Comparison of ENCODE assay signal across 34 cellular contexts in genomic region chr10:101056365-101057151, GRCh38.
"Had no signal": no experiment of that assay in that cellular context is flagged by ENCODE, and none has a peak within 500 bp of the region (broad histone marks: within the 10 kb centered on the region; RNA-seq: fewer than 3 reads in every experiment).

No MANE protein-coding gene starts in this region.

- H2AFZ ChIP-seq: hepatocyte had no signal

- H3K36me3 Mint-ChIP-seq: mesothelial cell of epicardium; stimulated activated naive B cell treated with anti-CD40 and anti-IgM and Interleukin-4, amounts not matched to agents 10 μg/mL and 1 μg/mL and 100 μg/mL, for 72 hours had no signal

- H3K27ac ChIP-seq: body of pancreas, cardiac muscle cell, colonic mucosa, epithelial cell of prostate, gastrocnemius medialis, hepatocyte, pancreas, prostate gland, skin epidermis, stomach, thyroid gland, upper lobe of left lung, vagina had no signal

- H3K9me3 Mint-ChIP-seq: activated CD8-positive, alpha-beta T cell treated with anti-CD3 and anti-CD28 coated beads for 36 hours; activated naive CD4-positive, alpha-beta T cell treated with anti-CD3 and anti-CD28 coated beads, Interleukin-2, amount 50 U/mL, for 72 hours; activated T-cell treated with anti-CD3 and anti-CD28 coated beads, Interleukin-2, amount 50 U/mL, for 4 hours; activated T-helper 17 cell treated with anti-CD3 and anti-CD28 coated beads, Interleukin-2, amount 50 U/mL, for 72 hours; mesothelial cell of epicardium; naive thymus-derived CD4-positive, alpha-beta T cell; stimulated activated naive B cell treated with anti-CD40 and anti-IgM and Interleukin-4, amounts not matched to agents 10 μg/mL and 1 μg/mL and 100 μg/mL, for 72 hours; WTC11 had no signal

- H3K4me1 ChIP-seq: colonic mucosa, pancreas, prostate gland had no signal

- H3K27ac Mint-ChIP-seq: activated CD8-positive, alpha-beta T cell treated with anti-CD3 and anti-CD28 coated beads for 36 hours; activated T-helper 17 cell treated with anti-CD3 and anti-CD28 coated beads, Interleukin-2, amount 50 U/mL, for 72 hours; mesothelial cell of epicardium; naive thymus-derived CD4-positive, alpha-beta T cell; stimulated activated naive B cell treated with anti-CD40 and anti-IgM and Interleukin-4, amounts not matched to agents 10 μg/mL and 1 μg/mL and 100 μg/mL, for 72 hours; WTC11 had no signal

- ATAC-seq: activated CD8-positive, alpha-beta T cell treated with anti-CD3 and anti-CD28 coated beads for 36 hours; activated naive CD4-positive, alpha-beta T cell treated with anti-CD3 and anti-CD28 coated beads, Interleukin-2, amount 50 U/mL, for 72 hours; activated T-cell treated with anti-CD3 and anti-CD28 coated beads, Interleukin-2, amount 50 U/mL, for 4 hours; activated T-helper 17 cell treated with anti-CD3 and anti-CD28 coated beads, Interleukin-2, amount 50 U/mL, for 72 hours; body of pancreas; gastrocnemius medialis; left colon; naive thymus-derived CD4-positive, alpha-beta T cell; pancreas; sciatic nerve; stimulated activated naive B cell treated with anti-CD40 and anti-IgM and Interleukin-4, amounts not matched to agents 10 μg/mL and 1 μg/mL and 100 μg/mL, for 72 hours; WTC11 had no signal

- H3K4me3 Mint-ChIP-seq: activated CD8-positive, alpha-beta T cell treated with anti-CD3 and anti-CD28 coated beads for 36 hours; activated T-cell treated with anti-CD3 and anti-CD28 coated beads, Interleukin-2, amount 50 U/mL, for 4 hours; activated T-helper 17 cell treated with anti-CD3 and anti-CD28 coated beads, Interleukin-2, amount 50 U/mL, for 72 hours; mesothelial cell of epicardium; naive thymus-derived CD4-positive, alpha-beta T cell; stimulated activated naive B cell treated with anti-CD40 and anti-IgM and Interleukin-4, amounts not matched to agents 10 μg/mL and 1 μg/mL and 100 μg/mL, for 72 hours; WTC11 had no signal

- H3K27me3 ChIP-seq: body of pancreas, colonic mucosa, gastrocnemius medialis, pancreas, thyroid gland, upper lobe of left lung, vagina had no signal

- H3K9me3 ChIP-seq: body of pancreas, colonic mucosa, gastrocnemius medialis, pancreas, prostate gland, stomach, thyroid gland, upper lobe of left lung, vagina had no signal

- H3K27me3 Mint-ChIP-seq: activated CD8-positive, alpha-beta T cell treated with anti-CD3 and anti-CD28 coated beads for 36 hours; activated T-helper 17 cell treated with anti-CD3 and anti-CD28 coated beads, Interleukin-2, amount 50 U/mL, for 72 hours; naive thymus-derived CD4-positive, alpha-beta T cell; stimulated activated naive B cell treated with anti-CD40 and anti-IgM and Interleukin-4, amounts not matched to agents 10 μg/mL and 1 μg/mL and 100 μg/mL, for 72 hours had no signal

- H3K36me3 ChIP-seq: cardiac muscle cell, colonic mucosa, gastrocnemius medialis, pancreas, prostate gland, stomach, thyroid gland, upper lobe of left lung, vagina had no signal

- H3K4me3 ChIP-seq: body of pancreas, cardiac muscle cell, colonic mucosa, gastrocnemius medialis, hepatocyte, pancreas, prostate gland, skin epidermis, stomach, thyroid gland, upper lobe of left lung, vagina had no signal

- DNase-seq: activated CD4-positive, alpha-beta T cell treated with anti-CD3 and anti-CD28 coated beads for 1 hour; activated CD4-positive, alpha-beta T cell treated with anti-CD3 and anti-CD28 coated beads, Interleukin-2, amount 50 U/mL, for 1 hour; activated CD8-positive, alpha-beta T cell treated with anti-CD3 and anti-CD28 coated beads for 36 hours; activated T-cell treated with anti-CD3 and anti-CD28 coated beads, Interleukin-2, amount 50 U/mL, for 4 hours; body of pancreas; cerebellar nuclear complex; colonic mucosa; effector CD8-positive, alpha-beta T cell; gastrocnemius medialis; glutamatergic neuron; left colon; mammary epithelial cell; naive thymus-derived CD4-positive, alpha-beta T cell; nucleus accumbens; pancreas; retina; stimulated activated CD4-positive, alpha-beta T cell treated with anti-CD3 and anti-CD28 coated beads, Interleukin-4, amount 100 ng/mL, for 24 hours; stimulated activated naive B cell treated with anti-CD40 and anti-IgM and Interleukin-4, amounts not matched to agents 10 μg/mL and 1 μg/mL and 100 μg/mL, for 72 hours; stomach; T-helper 1 cell; T1000; thyroid gland; upper lobe of left lung had no signal

- H3K4me2 ChIP-seq: hepatocyte had no signal
